In genomic region chr2:219179601-219180465, GRCh38 we compare ENCODE assay signal across 13 cellular contexts. TPM values are rescaled to one million over a fixed set of nuclear protein-coding genes. Genes with fewer than 3 reads are reported as not detected.
A peak's percentile ranks its signal among the peaks of the same experiment; 100 is the strongest.
DNase-seq lines count a peak whose midpoint lies in the region; ATAC-seq and TF ChIP-seq lines count a peak whose summit lies in the region.
"Had no signal": no experiment of that assay in that cellular context is flagged by ENCODE, and none has a peak within 500 bp of the region (broad histone marks: within the 10 kb centered on the region; RNA-seq: fewer than 3 reads in every experiment).

No MANE protein-coding gene starts in this region.

- H2AFZ ChIP-seq in PC-9, result no peak overlapping the region

- H3K9ac ChIP-seq in endodermal cell (ENCODE audit: extremely low read depth, low read length, poor library complexity, severe bottlenecking), result no peak overlapping the region

- ATAC-seq in activated CD4-positive, alpha-beta T cell treated with anti-CD3 and anti-CD28 coated beads for 36 hours, result no peak
- no peak for ATAC-seq in psoas muscle

- no peaks in the 10 kb centered on the region for H3K9me3 ChIP-seq in PC-9 (ENCODE audit: insufficient read depth, low read depth)
- H3K9me3 ChIP-seq in endodermal cell (ENCODE audit: control insufficient read depth, low read length), result no peaks in the 10 kb centered on the region
- no peaks in the 10 kb centered on the region for H3K9me3 ChIP-seq in psoas muscle
- H3K9me3 ChIP-seq: thyroid gland had no signal

- H3K79me2 ChIP-seq in PC-9 (ENCODE audit: low read depth), result peaks cover 32% of the 10 kb centered on the region

- BruUV-seq in PC-9 (replicated peaks; lab: Mats Ljungman, UMichigan), result no TSS peak

- H3F3A ChIP-seq in PC-9 (ENCODE audit: insufficient read depth, low read depth), result peaks cover 18% of the 10 kb centered on the region

- H3K27me3 Mint-ChIP-seq in activated CD4-positive, alpha-beta T cell treated with anti-CD3 and anti-CD28 coated beads for 36 hours, result no peaks in the 10 kb centered on the region
- no peaks in the 10 kb centered on the region for H3K27me3 Mint-ChIP-seq in endodermal cell (ENCODE audit: insufficient read depth)

- H3K36me3 ChIP-seq in PC-9 (ENCODE audit: low read depth), result peaks cover 14% of the 10 kb centered on the region; the same call in 1 of the 2 replicates
- peaks cover 50% of the 10 kb centered on the region for H3K36me3 ChIP-seq in endodermal cell (ENCODE audit: control insufficient read depth, insufficient read depth, low read length)
- H3K36me3 ChIP-seq in psoas muscle (ENCODE audit: insufficient read depth in 1 of 2, low read depth in 1 of 2), result peaks cover 6 to 64% of the 10 kb centered on the region in 2 donors

- CTCF ChIA-PET in activated CD4-positive, alpha-beta T cell treated with anti-CD3 and anti-CD28 coated beads for 36 hours (lab: Charles Lee), result interaction anchor here (0.5 to 1.6 kb wide), 8 partner anchors 9 to 50 kb away, joined by 3 to 7 read pairs (median 3); partner anchors contain the start of genes ANKZF1, ATG9A, NHEJ1 and SLC23A3
- CTCF ChIA-PET in PC-9 (lab: Charles Lee), result no interaction called here

- H3K4me1 ChIP-seq in PC-9 (replicated peaks; ENCODE audit: insufficient read depth) (peaks cover 19% of the 10 kb centered on the region), endodermal cell (ENCODE audit: control insufficient read depth, insufficient read depth, low read length) (no peaks in the 10 kb centered on the region), psoas muscle (peaks cover 22% of the 10 kb centered on the region)

- POLR2A ChIA-PET in activated CD4-positive, alpha-beta T cell treated with anti-CD3 and anti-CD28 coated beads for 36 hours (lab: Charles Lee), result interaction anchor here (1.0 kb wide), 1 partner anchor 27 kb away, joined by 3 read pairs; the partner anchor contains the start of gene ZFAND2B
- POLR2A ChIA-PET in PC-9 (lab: Charles Lee; ENCODE audit: unreplicated experiment), result no interaction called here

- H3K27me3 ChIP-seq in PC-9 (ENCODE audit: insufficient read depth, low read depth) (no peaks in the 10 kb centered on the region), endodermal cell (ENCODE audit: control insufficient read depth, insufficient read depth, low read length, poor library complexity, severe bottlenecking) (no peaks in the 10 kb centered on the region), psoas muscle (ENCODE audit: insufficient read depth in 3 of 3, low read length in 2 of 3) (no peaks in the 10 kb centered on the region)
- H3K27me3 ChIP-seq: thyroid gland had no signal

- H3K9me2 ChIP-seq in PC-9 (ENCODE audit: insufficient read depth), result no peaks in the 10 kb centered on the region

- H3K4me3 ChIP-seq in PC-9 (peak overlapping the region; percentile 95; the same call in 1 of the 2 replicates), endodermal cell (ENCODE audit: low read length) (peak overlapping the region; percentile 96), psoas muscle (peak overlapping the region; percentile 100)

- peaks cover 36% of the 10 kb centered on the region for H3K36me3 Mint-ChIP-seq in activated CD4-positive, alpha-beta T cell treated with anti-CD3 and anti-CD28 coated beads for 36 hours (ENCODE audit: low read depth)
- peaks cover 29% of the 10 kb centered on the region for H3K36me3 Mint-ChIP-seq in endodermal cell (ENCODE audit: low read depth)

- H3K27ac ChIP-seq in PC-9 (no peak overlapping the region), endodermal cell (ENCODE audit: low read depth, low read length) (no peak overlapping the region), psoas muscle (no peak overlapping the region)

- DNase-seq in activated CD4-positive, alpha-beta T cell treated with anti-CD3 and anti-CD28 coated beads for 36 hours, result no peak
- no peak for DNase-seq in activated CD4-positive, alpha-beta T cell treated with anti-CD3 and anti-CD28 coated beads, Interleukin-2, amount 50 U/mL, for 48 hours
- no peak for DNase-seq in PC-9
- no peak for DNase-seq in endodermal cell
- DNase-seq in psoas muscle, result no peak
- DNase-seq in stimulated activated naive CD4-positive, alpha-beta T cell (lab: John Stamatoyannopoulos, UW), result no peak
- no peak for DNase-seq in RKO (ENCODE audit: low spot score)
- DNase-seq in NCI-H1694 treated with DMSO at 0.1 percent for 48 hours (lab: John Stamatoyannopoulos, UW), result no peak
- DNase-seq: cerebellar nuclear complex; NCI-H2107; Right ventricle myocardium superior; stimulated activated CD4-positive, alpha-beta T cell treated with anti-CD3 and anti-CD28 coated beads, Interleukin-2, amount 100 ng/mL, for 48 hours; thyroid gland had no signal

- intact Hi-C loops in activated CD4-positive, alpha-beta T cell treated with anti-CD3 and anti-CD28 coated beads for 36 hours (cut with DNase I, micrococcal nuclease), result loop anchor here (5.0 kb wide), 2 partner anchors 117 to 523 kb away; partner anchors contain the start of genes BCS1L (in 1 of the 2) and ZNF142 (in 1 of the 2)
- intact Hi-C loops in PC-9 (cut with micrococcal nuclease; ENCODE audit: unreplicated experiment), result loop anchor here (5.0 kb wide), 1 partner anchor 172 kb away; no protein-coding TSS in a partner anchor
- intact Hi-C loops in psoas muscle (cut with DNase I), result loop anchor here (5.0 to 10.0 kb wide), 4 partner anchors 37 to 785 kb away; partner anchors contain the start of genes ABCB6 (in 1 of the 2), CHPF (in 1 of the 2), CTDSP1 (in 1 of the 2) and TMEM198 (in 1 of the 2)

- peaks cover 46% of the 10 kb centered on the region for H3K4me1 Mint-ChIP-seq in activated CD4-positive, alpha-beta T cell treated with anti-CD3 and anti-CD28 coated beads for 36 hours
- H3K4me1 Mint-ChIP-seq in endodermal cell, result peaks cover 19% of the 10 kb centered on the region

- no peaks in the 10 kb centered on the region for H3K9me3 Mint-ChIP-seq in activated CD4-positive, alpha-beta T cell treated with anti-CD3 and anti-CD28 coated beads for 36 hours (ENCODE audit: low read depth)
- no peaks in the 10 kb centered on the region for H3K9me3 Mint-ChIP-seq in endodermal cell

- 97 to 99% methylated on average over 8 to 9 of the region's 9 CpGs for WGBS in endodermal cell (ENCODE audit: insufficient coverage in 1 of 2, insufficient read length in 1 of 2), 2 experiments
- WGBS in psoas muscle, 3 donors, result 95 to 97% (median 95%) methylated on average over 9 of the region's 9 CpGs

- TF ChIP-seq CTCF in PC-9 (conservative IDR thresholded peaks at IDR 0.05), result no peak
- no peak for TF ChIP-seq CTCF in endodermal cell (conservative IDR thresholded peaks at IDR 0.05)
- no peak for TF ChIP-seq CTCF in psoas muscle (IDR thresholded peaks at IDR 0.05)

- H3K27ac Mint-ChIP-seq in activated CD4-positive, alpha-beta T cell treated with anti-CD3 and anti-CD28 coated beads for 36 hours, result peak overlapping the region; percentile 80
- H3K27ac Mint-ChIP-seq in endodermal cell, result no peak overlapping the region

- peak overlapping the region; percentile 86 for H3K4me3 Mint-ChIP-seq in activated CD4-positive, alpha-beta T cell treated with anti-CD3 and anti-CD28 coated beads for 36 hours
- H3K4me3 Mint-ChIP-seq in endodermal cell, result peak overlapping the region; percentile 76

- H3K4me2 ChIP-seq in PC-9, result peak overlapping the region; percentile 83

- H4K20me1 ChIP-seq in PC-9 (ENCODE audit: insufficient read depth), result no peaks in the 10 kb centered on the region; the same call in 1 of the 2 replicates

RNA-seq across cellular contexts. Expression of gene RETREG2, which starts 1.8 kb away (rescaled TPM):
- 10 to 100 TPM; 58.8 to 70.1 TPM for total RNA-seq in activated CD4-positive, alpha-beta T cell treated with anti-CD3 and anti-CD28 coated beads for 36 hours
- total RNA-seq in PC-9 (2021), result 77.0 and 84.4 TPM in 2 replicates
- 10 to 100 TPM; 67.0 to 73.4 TPM for total RNA-seq in endodermal cell
- polyA plus RNA-seq in endodermal cell (2013, experiment 1 of 2), result 71.3 TPM
- polyA plus RNA-seq in endodermal cell (2013, experiment 2 of 2), result 63.5 TPM
- 10 to 100 TPM; 28.1 to 38.1 (median 37.1) TPM for total RNA-seq in psoas muscle
- polyA plus RNA-seq in psoas muscle, result 10 to 100 TPM; 36.5 to 71.4 (median 62.2) TPM

RNA-seq across cellular contexts. Expression of gene CNPPD1, which starts 3.1 kb away (rescaled TPM):
- 10 to 100 TPM; 38.7 to 41.4 TPM for total RNA-seq in activated CD4-positive, alpha-beta T cell treated with anti-CD3 and anti-CD28 coated beads for 36 hours
- total RNA-seq in PC-9 (2021) (36.5 and 37.1 TPM in 2 replicates), endodermal cell (10 to 100 TPM; 27.7 to 33.2 TPM), psoas muscle (10 to 100 TPM; 58.5 to 76.0 (median 70.0) TPM)
- 32.1 TPM for polyA plus RNA-seq in endodermal cell (2013, experiment 1 of 2)
- polyA plus RNA-seq in endodermal cell (2013, experiment 2 of 2), result 26.7 TPM
- polyA plus RNA-seq in psoas muscle, result 10 to 100 TPM; 71.0 to 81.5 (median 72.7) TPM

RNA-seq across cellular contexts. Expression of gene SLC23A3, which starts 10.0 kb away (rescaled TPM):
- 1 to 10 TPM; 1.2 to 1.9 TPM for total RNA-seq in activated CD4-positive, alpha-beta T cell treated with anti-CD3 and anti-CD28 coated beads for 36 hours
- total RNA-seq in PC-9 (2021) (7.1 and 7.9 TPM in 2 replicates), endodermal cell (1 to 10 TPM in 1 of 2 donors, under 1 TPM in 1; 0.46 to 1.9 TPM), psoas muscle (under 1 TPM in 3 of 4 donors, not detected in 1; 0.12 to 0.86 (median 0.16) TPM)
- 0.28 TPM for polyA plus RNA-seq in endodermal cell (2013, experiment 1 of 2)
- polyA plus RNA-seq in endodermal cell (2013, experiment 2 of 2), result 0.37 TPM
- under 1 TPM; 0.09 to 0.25 (median 0.10) TPM for polyA plus RNA-seq in psoas muscle

RNA-seq across cellular contexts. Expression of gene NHEJ1, which starts 19.2 kb away (rescaled TPM):
- total RNA-seq in activated CD4-positive, alpha-beta T cell treated with anti-CD3 and anti-CD28 coated beads for 36 hours, result 10 to 100 TPM; 20.7 to 23.8 TPM
- total RNA-seq in PC-9 (2021), result 9.8 and 11.2 TPM in 2 replicates
- total RNA-seq in endodermal cell, result 10 to 100 TPM; 16.2 to 27.4 TPM
- polyA plus RNA-seq in endodermal cell (2013, experiment 1 of 2), result 23.4 TPM
- 19.8 TPM for polyA plus RNA-seq in endodermal cell (2013, experiment 2 of 2)
- total RNA-seq in psoas muscle, result 10 to 100 TPM; 11.5 to 18.5 (median 13.4) TPM
- 10 to 100 TPM; 10.7 to 20.5 (median 15.5) TPM for polyA plus RNA-seq in psoas muscle

RNA-seq across cellular contexts. Expression of gene ZFAND2B, which starts 26.7 kb away (rescaled TPM):
- 10 to 100 TPM; 21.5 to 27.6 TPM for total RNA-seq in activated CD4-positive, alpha-beta T cell treated with anti-CD3 and anti-CD28 coated beads for 36 hours
- total RNA-seq in PC-9 (2021) (24.6 and 39.4 TPM in 2 replicates), endodermal cell (10 to 100 TPM; 21.7 to 22.5 TPM), psoas muscle (10 to 100 TPM; 19.0 to 26.6 (median 22.1) TPM)
- polyA plus RNA-seq in endodermal cell (2013, experiment 1 of 2), result 33.5 TPM
- 26.7 TPM for polyA plus RNA-seq in endodermal cell (2013, experiment 2 of 2)
- polyA plus RNA-seq in psoas muscle, result 10 to 100 TPM; 22.4 to 46.2 (median 32.6) TPM
